In the genomic region with DNA sequence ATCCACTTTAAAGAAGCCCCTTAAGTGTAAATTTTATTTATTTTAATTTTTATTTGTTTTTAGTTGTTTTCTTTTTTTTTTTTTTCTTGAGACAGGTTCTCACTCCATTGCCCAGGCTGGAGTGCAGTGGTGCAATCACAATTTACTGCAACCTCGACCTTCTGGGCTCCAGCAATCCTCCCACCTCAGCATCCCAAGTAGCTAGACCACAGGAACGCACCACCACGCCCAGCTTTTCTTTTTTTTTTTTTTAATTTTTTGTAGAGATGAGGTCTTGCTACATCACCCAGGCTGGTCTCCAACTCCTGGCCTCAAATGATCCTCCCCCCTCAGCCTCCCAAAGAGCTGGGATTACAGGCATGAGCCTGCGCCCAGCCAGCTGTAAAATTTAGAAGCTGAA, we compare ENCODE assay signal across 19 cellular contexts. TPM values are rescaled to one million over a fixed set of nuclear protein-coding genes. Genes with fewer than 3 reads are reported as not detected.
DNase-seq lines count a peak whose midpoint lies in the region; ATAC-seq and TF ChIP-seq lines count a peak whose summit lies in the region.
"Had no signal": no experiment of that assay in that cellular context is flagged by ENCODE, and none has a peak within 500 bp of the region (broad histone marks: within the 10 kb centered on the region; RNA-seq: fewer than 3 reads in every experiment).

No MANE protein-coding gene starts in this region.

- H3K36me3 ChIP-seq in HEK293 (ENCODE audit: control insufficient read depth in 2 of 2, insufficient read depth in 1 of 2, low read length in 2 of 2) (peaks cover 0 to 20% of the 10 kb centered on the region in 2 experiments; a peak in 1 of 3 replicates), Panc1 (ENCODE audit: control insufficient read depth, insufficient read depth, low read length) (peaks cover 3% of the 10 kb centered on the region; the same call in 1 of the 2 replicates)

- ATAC-seq in Panc1 = no peak
- ATAC-seq: Right ventricle myocardium inferior had no signal

- H3K27ac ChIP-seq in HEK293 (ENCODE audit: extremely low read depth, low read depth, low read length) (no peak overlapping the region), Panc1 (ENCODE audit: low read length) (peak overlapping the region; percentile 70)
- H3K27ac ChIP-seq: C4-2B, GM23248 had no signal

- no peaks in the 10 kb centered on the region for H3K27me3 Mint-ChIP-seq in activated naive CD8-positive, alpha-beta T cell treated with anti-CD3 and anti-CD28 coated beads for 36 hours

- H3K36me3 Mint-ChIP-seq in activated naive CD8-positive, alpha-beta T cell treated with anti-CD3 and anti-CD28 coated beads for 36 hours = peaks cover 25% of the 10 kb centered on the region

- H3K4me1 ChIP-seq in HEK293 (ENCODE audit: control insufficient read depth, insufficient read depth, low read length) (peaks cover 7% of the 10 kb centered on the region; the same call in 1 of the 2 replicates), Panc1 (ENCODE audit: control insufficient read depth, insufficient read depth, low read length) (no peaks in the 10 kb centered on the region)

- CTCF ChIA-PET in HEK293 (lab: Yijun Ruan, JAX) = no interaction called here
- CTCF ChIA-PET in Panc1 (lab: Charles Lee) = no interaction called here

- no peaks in the 10 kb centered on the region for H3K27me3 ChIP-seq in Panc1 (ENCODE audit: control insufficient read depth, insufficient read depth, low read length)

- no peak overlapping the region for H3K27ac Mint-ChIP-seq in activated naive CD8-positive, alpha-beta T cell treated with anti-CD3 and anti-CD28 coated beads for 36 hours

- DNase-seq in Panc1 (ENCODE audit: low read depth, low spot score) = no peak
- peak; percentile 42 for DNase-seq in fibroblast of mammary gland (ENCODE audit: low read depth)
- DNase-seq in renal cortical epithelial cell (ENCODE audit: low read depth) = peak; percentile 77
- DNase-seq in GOT3 (lab: John Stamatoyannopoulos, UW) = no peak
- DNase-seq in amniotic stem cell (lab: John Stamatoyannopoulos, UW) = no peak
- no peak for DNase-seq in COLO668 (lab: John Stamatoyannopoulos, UW; ENCODE audit: unreplicated experiment)
- DNase-seq in activated naive CD8-positive, alpha-beta T cell treated with anti-CD3 and anti-CD28 coated beads for 36 hours = no peak
- DNase-seq: ACHN, GDM1, GM23248, HCEC 1CT, KBM-7, NCI-H1092 treated with DMSO at 0.1 percent for 48 hours, NCI-H146, NCI-H2081, SW 1271 had no signal

- H3K4me3 Mint-ChIP-seq in activated naive CD8-positive, alpha-beta T cell treated with anti-CD3 and anti-CD28 coated beads for 36 hours = no peak overlapping the region

- in situ Hi-C loops in Panc1 (cut with HindIII; ENCODE audit: low pct_unique_long_range_greater_than_20kb, low sequenced_read_pairs) = no loop called here

- no TSS peak for BruUV-seq in Panc1 (replicated peaks; lab: Mats Ljungman, UMichigan)

- H3K9me3 Mint-ChIP-seq in activated naive CD8-positive, alpha-beta T cell treated with anti-CD3 and anti-CD28 coated beads for 36 hours = no peaks in the 10 kb centered on the region

- POLR2A ChIA-PET in HEK293 (lab: Yijun Ruan, JAX) (interaction anchor here (1.2 to 1.3 kb wide), 2 partner anchors 10 to 20 kb away, joined by 3 read pairs; no protein-coding TSS in a partner anchor), Panc1 (lab: Charles Lee) (interaction anchor here (0.7 to 1.1 kb wide), 3 partner anchors 18 to 46 kb away, joined by 6 to 12 read pairs (median 7); partner anchors contain the start of gene ACOT9)

- TF ChIP-seq CTCF in HEK293 (tag by site-specific recombination; IDR thresholded peaks at IDR 0.05) = no peak
- no peak for TF ChIP-seq CTCF in Panc1 (IDR thresholded peaks at IDR 0.05)
- TF ChIP-seq CTCF in fibroblast of mammary gland (conservative IDR thresholded peaks at IDR 0.05; ENCODE audit: control insufficient read depth, insufficient read depth, low read depth, low read length) = no peak

- no peak overlapping the region for H3K4me3 ChIP-seq in HEK293 (ENCODE audit: low read depth, low read length)
- H3K4me3 ChIP-seq in Panc1 (ENCODE audit: low read depth in 2 of 2, low read length in 2 of 2) = no peak overlapping the region
- no peak overlapping the region for H3K4me3 ChIP-seq in fibroblast of mammary gland (ENCODE audit: control insufficient read depth, low read depth, low read length)
- H3K4me3 ChIP-seq: GM23248 had no signal

- H3K9me3 ChIP-seq in HEK293 (ENCODE audit: control insufficient read depth, insufficient read depth, low read depth, low read length) (no peaks in the 10 kb centered on the region), Panc1 (ENCODE audit: control insufficient read depth, insufficient read depth, low read depth, low read length) (no peaks in the 10 kb centered on the region)

- peaks cover 17% of the 10 kb centered on the region for H3K4me1 Mint-ChIP-seq in activated naive CD8-positive, alpha-beta T cell treated with anti-CD3 and anti-CD28 coated beads for 36 hours

- intact Hi-C loops in Panc1 (cut with micrococcal nuclease; ENCODE audit: unreplicated experiment) = no loop called here

TF ChIP-seq in HEK293, 187 proteins besides CTCF, POLR2A, EP300 and RAD21:
- TF ChIP-seq KLF9 (tag by site-specific recombination; IDR thresholded peaks at IDR 0.05; ENCODE audit: low read depth) = no peak
- TF ChIP-seq, protein P1, sequence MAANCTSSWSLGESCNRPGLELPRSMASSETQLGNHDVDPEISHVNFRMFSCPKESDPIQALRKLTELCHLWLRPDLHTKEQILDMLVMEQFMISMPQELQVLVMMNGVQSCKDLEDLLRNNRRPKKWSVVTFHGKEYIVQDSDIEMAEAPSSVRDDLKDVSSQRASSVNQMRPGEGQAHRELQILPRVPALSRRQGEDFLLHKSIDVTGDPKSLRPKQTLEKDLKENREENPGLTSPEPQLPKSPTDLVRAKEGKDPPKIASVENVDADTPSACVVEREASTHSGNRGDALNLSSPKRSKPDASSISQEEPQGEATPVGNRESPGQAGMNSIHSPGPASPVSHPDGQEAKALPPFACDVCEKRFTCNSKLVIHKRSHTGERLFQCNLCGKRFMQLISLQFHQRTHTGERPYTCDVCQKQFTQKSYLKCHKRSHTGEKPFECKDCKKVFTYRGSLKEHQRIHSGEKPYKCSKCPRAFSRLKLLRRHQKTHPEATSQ (tag by site-specific recombination; IDR thresholded peaks at IDR 0.05) = 0 out of 2 replicates have a peak, but pooled peaks have one; percentile 15
- TF ChIP-seq ZBTB7A (tag by site-specific recombination; IDR thresholded peaks at IDR 0.05; ENCODE audit: low read depth) = no peak
- TF ChIP-seq KLF16 (tag by site-specific recombination; IDR thresholded peaks at IDR 0.05) = no peak
- 0 out of 2 replicates have a peak, but pooled peaks have one; percentile 19 for TF ChIP-seq ZSCAN23 (tag by site-specific recombination; IDR thresholded peaks at IDR 0.05)

RNA-seq across cellular contexts. Expression of gene SAT1, which starts 6.0 kb away (rescaled TPM):
- total RNA-seq in Panc1 (2021; ENCODE audit: unreplicated experiment) = 173 TPM
- 215 TPM for polyA plus RNA-seq in Panc1 (2012; ENCODE audit: insufficient read length)
- 569 and 976 TPM in 2 replicates for total RNA-seq in renal cortical epithelial cell
- total RNA-seq in activated naive CD8-positive, alpha-beta T cell treated with anti-CD3 and anti-CD28 coated beads for 36 hours = 10 to 100 TPM; 70.5 to 71.8 TPM

RNA-seq across cellular contexts. Expression of gene ACOT9, which starts 45.9 kb away (rescaled TPM):
- total RNA-seq in Panc1 (2021; ENCODE audit: unreplicated experiment) = 44.5 TPM
- polyA plus RNA-seq in Panc1 (2012; ENCODE audit: insufficient read length) = 28.7 TPM
- total RNA-seq in renal cortical epithelial cell = 51.2 and 112 TPM in 2 replicates
- 10 to 100 TPM; 22.1 to 23.1 TPM for total RNA-seq in activated naive CD8-positive, alpha-beta T cell treated with anti-CD3 and anti-CD28 coated beads for 36 hours

Comparison
In these comparisons a context has a peak if more than half of its experiments do, and no peak if none do; other contexts are left out.
1. DNase-seq: peak in fibroblast of mammary gland (single experiment) and renal cortical epithelial cell (single experiment); none in Panc1 (single experiment), GOT3 (single experiment), amniotic stem cell (single experiment), COLO668 (single experiment) and activated naive CD8-positive, alpha-beta T cell treated with anti-CD3 and anti-CD28 coated beads for 36 hours (single experiment).